ENCODE assay signal across 21 cellular contexts in the genomic region with DNA sequence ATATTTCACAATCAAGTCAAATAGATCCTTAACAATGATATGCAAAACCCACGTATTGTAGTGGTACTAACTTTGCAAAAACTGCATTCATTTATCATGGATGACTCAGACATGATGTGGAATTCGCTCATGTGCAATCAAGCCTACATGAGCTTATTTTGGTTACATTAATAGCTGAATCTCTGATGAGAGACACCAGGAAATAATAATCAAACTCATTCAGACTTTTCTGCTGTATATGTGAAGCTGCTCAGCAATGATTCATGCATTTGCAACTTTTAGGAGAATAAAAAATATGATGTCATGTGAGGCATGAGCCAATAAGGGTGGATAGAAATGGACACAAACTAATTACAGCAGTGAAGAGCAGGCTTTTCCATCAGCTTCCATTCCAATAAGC.
A peak's percentile ranks its signal among the peaks of the same experiment; 100 is the strongest.
DNase-seq lines count a peak whose midpoint lies in the region; ATAC-seq lines count a peak whose summit lies in the region.
"Had no signal": no experiment of that assay in that cellular context is flagged by ENCODE, and none has a peak within 500 bp of the region (broad histone marks: within the 10 kb centered on the region; RNA-seq: fewer than 3 reads in every experiment).

No MANE protein-coding gene starts in this region.

- DNase-seq in AG20443 (ENCODE audit: low spot score) (peak; percentile 19), M059J (ENCODE audit: low read depth) (peak; percentile 59), epithelial cell of prostate (ENCODE audit: low read depth, low spot score) (peak; percentile 58), kidney tubule cell (ENCODE audit: low spot score) (peak; percentile 93), DMS53 treated with DMSO at 0.1 percent for 48 hours (lab: John Stamatoyannopoulos, UW; ENCODE audit: unreplicated experiment) (no peak), NCI-H2196 treated with DMSO at 0.1 percent for 48 hours (lab: John Stamatoyannopoulos, UW; ENCODE audit: unreplicated experiment) (no peak)
- no peak for DNase-seq in activated naive CD4-positive, alpha-beta T cell treated with anti-CD3 and anti-CD28 coated beads, Interleukin-2, amount 50 U/mL, for 16 hours
- DNase-seq: activated CD4-positive, alpha-beta T cell treated with anti-CD3 and anti-CD28 coated beads for 1 hour; activated CD8-positive, alpha-beta memory T cell treated with anti-CD3 and anti-CD28 coated beads, Interleukin-2, amount 50 U/mL, for 48 hours; activated naive CD4-positive, alpha-beta T cell; brain microvascular endothelial cell; CD4-positive, CD25-positive, alpha-beta regulatory T cell; DND-41; NCI-H1092 treated with DMSO at 0.1 percent for 48 hours; NK-92 treated with Interleukin-12 subunit alpha and Interleukin-12 subunit beta, amount 100 ng/mL, for 24 hours; right cardiac atrium; stimulated activated CD4-positive, alpha-beta T cell treated with anti-CD3 and anti-CD28 coated beads, Interleukin-2, amount 100 ng/mL, for 48 hours had no signal

- H3K27ac ChIP-seq in epithelial cell of prostate = peak overlapping the region; percentile 29
- H3K27ac ChIP-seq: brain microvascular endothelial cell had no signal

- no peak for ATAC-seq in HG03196 (IDR thresholded peaks at IDR 0.05; ENCODE audit: unreplicated experiment)
- ATAC-seq: GM12878, HCT116, right cardiac atrium, Right ventricle myocardium inferior had no signal

Comparison
In these comparisons a context has a peak if more than half of its experiments do, and no peak if none do; other contexts are left out.
1. DNase-seq: peak in AG20443 (single experiment), M059J (single experiment), epithelial cell of prostate (single experiment) and kidney tubule cell (single experiment); none in DMS53 treated with DMSO at 0.1 percent for 48 hours (single experiment), NCI-H2196 treated with DMSO at 0.1 percent for 48 hours (single experiment) and activated naive CD4-positive, alpha-beta T cell treated with anti-CD3 and anti-CD28 coated beads, Interleukin-2, amount 50 U/mL, for 16 hours (single experiment).